Comparison of ENCODE assay signal across 8 cellular contexts in the genomic region with DNA sequence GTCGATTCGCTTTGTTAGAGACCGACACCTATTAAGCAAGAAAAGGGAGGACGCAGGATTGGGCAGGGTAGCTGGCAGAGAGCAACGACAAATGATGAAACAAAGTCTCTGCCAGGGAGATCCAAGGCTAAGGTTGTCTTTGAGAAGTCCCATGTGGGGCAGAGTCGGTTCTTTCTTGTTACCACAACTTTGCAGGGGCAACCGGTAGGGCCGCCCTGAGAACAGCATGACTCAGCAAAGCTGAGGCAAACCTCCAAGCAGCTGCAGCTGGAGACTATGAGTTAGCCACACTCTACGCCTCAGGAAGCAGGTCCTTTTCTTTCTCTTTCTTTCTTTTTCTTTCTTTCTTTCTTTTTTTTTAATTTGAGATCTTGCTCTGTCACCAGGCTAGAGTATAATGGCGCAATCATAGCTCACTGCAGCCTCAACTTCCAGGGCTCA.
DNase-seq lines count a peak whose midpoint lies in the region; ATAC-seq and TF ChIP-seq lines count a peak whose summit lies in the region.

No MANE protein-coding gene starts in this region.

- peak; percentile 52 for DNase-seq in GM06990 (ENCODE audit: extremely low read depth, insufficient read length)
- DNase-seq in Karpas-422: peak; percentile 74
- peak; percentile 60 for DNase-seq in activated CD4-positive, alpha-beta T cell treated with anti-CD3 and anti-CD28 coated beads, Interleukin-2, amount 10 ng/mL, durations not matched to agents 7 days and 5 days
- peak; percentile 87 for DNase-seq in fibroblast of mammary gland (ENCODE audit: low read depth)
- peak; percentile 43 to 68 for DNase-seq in gastrocnemius medialis
- DNase-seq in NCI-H2081 (lab: John Stamatoyannopoulos, UW): no peak
- no peak for DNase-seq in NCI-H82 (lab: John Stamatoyannopoulos, UW)

- POLR2A ChIA-PET in activated CD4-positive, alpha-beta T cell treated with anti-CD3 and anti-CD28 coated beads, Interleukin-2, amount 10 ng/mL, durations not matched to agents 7 days and 5 days (lab: Charles Lee): interaction anchor here (0.6 kb wide), 2 partner anchors 13 to 1110 kb away, joined by 3 to 7 read pairs; no protein-coding TSS in a partner anchor

- H3K27ac ChIP-seq in Karpas-422 (ENCODE audit: low read length) (peak overlapping the region; percentile 47), gastrocnemius medialis (no peak overlapping the region)

- no peaks in the 10 kb centered on the region for H3K36me3 Mint-ChIP-seq in activated CD4-positive, alpha-beta T cell treated with anti-CD3 and anti-CD28 coated beads, Interleukin-2, amount 10 ng/mL, durations not matched to agents 7 days and 5 days (ENCODE audit: low read depth)

- peak overlapping the region; percentile 38 for H3K4me3 Mint-ChIP-seq in activated CD4-positive, alpha-beta T cell treated with anti-CD3 and anti-CD28 coated beads, Interleukin-2, amount 10 ng/mL, durations not matched to agents 7 days and 5 days

- peaks cover 10% of the 10 kb centered on the region for H3K9me3 Mint-ChIP-seq in activated CD4-positive, alpha-beta T cell treated with anti-CD3 and anti-CD28 coated beads, Interleukin-2, amount 10 ng/mL, durations not matched to agents 7 days and 5 days

- TF ChIP-seq CTCF in GM06990 (IDR thresholded peaks at IDR 0.05; ENCODE audit: insufficient read depth, low read length, poor library complexity, severe bottlenecking) (no peak), fibroblast of mammary gland (conservative IDR thresholded peaks at IDR 0.05; ENCODE audit: control insufficient read depth, insufficient read depth, low read depth, low read length) (peak; percentile 5), gastrocnemius medialis (IDR thresholded peaks at IDR 0.05 in 4 of 5, conservative IDR thresholded peaks at IDR 0.05 in 1 of 5) (no peak)

- CTCF ChIA-PET in activated CD4-positive, alpha-beta T cell treated with anti-CD3 and anti-CD28 coated beads, Interleukin-2, amount 10 ng/mL, durations not matched to agents 7 days and 5 days (lab: Charles Lee): interaction anchor here (1.3 kb wide), 2 partner anchors 9 to 10 kb away, joined by 7 to 9 read pairs; no protein-coding TSS in a partner anchor

- no peaks in the 10 kb centered on the region for H3K79me2 ChIP-seq in Karpas-422 (ENCODE audit: low read length)

- H3K27me3 ChIP-seq in GM06990 (replicated peaks; ENCODE audit: control insufficient read depth, insufficient read depth, low read length) (no peaks in the 10 kb centered on the region), Karpas-422 (ENCODE audit: low read length) (no peaks in the 10 kb centered on the region), gastrocnemius medialis (no peaks in the 10 kb centered on the region)

- peak overlapping the region; percentile 62 for H3K27ac Mint-ChIP-seq in activated CD4-positive, alpha-beta T cell treated with anti-CD3 and anti-CD28 coated beads, Interleukin-2, amount 10 ng/mL, durations not matched to agents 7 days and 5 days

- H2AFZ ChIP-seq in Karpas-422 (ENCODE audit: low read length): peak overlapping the region; percentile 70; the same call in 1 of the 2 replicates

- H3K36me3 ChIP-seq in GM06990 (ENCODE audit: control insufficient read depth, insufficient read depth, low read length): no peaks in the 10 kb centered on the region
- no peaks in the 10 kb centered on the region for H3K36me3 ChIP-seq in Karpas-422 (ENCODE audit: insufficient read depth, low read length)
- no peaks in the 10 kb centered on the region for H3K36me3 ChIP-seq in gastrocnemius medialis

- peak; percentile 88 for ATAC-seq in GM21737 (IDR thresholded peaks at IDR 0.05; ENCODE audit: unreplicated experiment)
- peak; percentile 51 to 81 for ATAC-seq in gastrocnemius medialis

- no peaks in the 10 kb centered on the region for H3K9me2 ChIP-seq in Karpas-422 (replicated peaks; ENCODE audit: insufficient read depth, low read length)

- H3K27me3 Mint-ChIP-seq in activated CD4-positive, alpha-beta T cell treated with anti-CD3 and anti-CD28 coated beads, Interleukin-2, amount 10 ng/mL, durations not matched to agents 7 days and 5 days: peaks cover 3% of the 10 kb centered on the region

- no peak for TF ChIP-seq POLR2A in gastrocnemius medialis (IDR thresholded peaks at IDR 0.05)

- H3K4me2 ChIP-seq in Karpas-422 (ENCODE audit: low read depth, low read length, poor library complexity, severe bottlenecking): peak overlapping the region; percentile 41

- H3K9ac ChIP-seq in Karpas-422 (ENCODE audit: low read length): no peak overlapping the region

- H3K4me1 Mint-ChIP-seq in activated CD4-positive, alpha-beta T cell treated with anti-CD3 and anti-CD28 coated beads, Interleukin-2, amount 10 ng/mL, durations not matched to agents 7 days and 5 days: peaks cover 16% of the 10 kb centered on the region

- H3K9me3 ChIP-seq in Karpas-422 (ENCODE audit: low read length) (no peaks in the 10 kb centered on the region), gastrocnemius medialis (no peaks in the 10 kb centered on the region)

- H3K4me3 ChIP-seq in GM06990 (replicated peaks; ENCODE audit: low read depth, low read length): no peak overlapping the region
- no peak overlapping the region for H3K4me3 ChIP-seq in Karpas-422 (ENCODE audit: low read length)
- no peak overlapping the region for H3K4me3 ChIP-seq in fibroblast of mammary gland (ENCODE audit: control insufficient read depth, low read depth, low read length)
- H3K4me3 ChIP-seq in gastrocnemius medialis: no peak overlapping the region

- in situ Hi-C loops in gastrocnemius medialis (cut with MboI; ENCODE audit: low sequenced_read_pairs in 4 of 4): no loop called here

- intact Hi-C loops in gastrocnemius medialis (cut with DNase I; ENCODE audit: low total_unique reads): no loop called here

- H3K4me1 ChIP-seq in Karpas-422 (ENCODE audit: low read length) (peaks cover 57% of the 10 kb centered on the region), gastrocnemius medialis (peaks cover 0 to 7% of the 10 kb centered on the region in 2 donors)

- H4K20me1 ChIP-seq in Karpas-422 (ENCODE audit: insufficient read depth, low read depth, low read length): no peaks in the 10 kb centered on the region

Comparison
In these comparisons a context has a peak if more than half of its experiments do, and no peak if none do; other contexts are left out.
1. DNase-seq: peak in GM06990 (single experiment), Karpas-422 (single experiment), activated CD4-positive, alpha-beta T cell treated with anti-CD3 and anti-CD28 coated beads, Interleukin-2, amount 10 ng/mL, durations not matched to agents 7 days and 5 days (single experiment), fibroblast of mammary gland (single experiment) and gastrocnemius medialis (2 of 2); none in NCI-H2081 (0 of 2) and NCI-H82 (single experiment).